In the genomic region with DNA sequence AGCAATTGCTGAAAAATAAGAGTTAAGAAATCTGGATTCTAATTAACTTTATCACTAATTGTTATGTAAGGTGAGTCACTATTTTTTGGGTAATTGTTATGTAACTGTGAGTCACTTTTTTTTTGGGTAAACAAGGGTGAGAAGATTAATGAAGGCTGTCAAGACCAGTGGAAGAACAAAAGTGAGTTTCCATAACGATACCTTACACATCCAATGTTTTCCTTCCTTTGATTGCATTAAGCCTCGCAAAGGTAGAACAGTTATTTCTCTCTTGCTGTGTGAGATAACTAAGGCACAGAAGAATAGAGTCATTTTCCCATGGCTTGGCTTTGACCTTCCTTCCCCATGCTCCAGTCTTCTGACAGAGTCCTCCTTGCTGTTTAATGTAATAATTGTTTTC, we compare ENCODE assay signal across 16 cellular contexts.
DNase-seq lines count a peak whose midpoint lies in the region; ATAC-seq and TF ChIP-seq lines count a peak whose summit lies in the region.
"Had no signal": no experiment of that assay in that cellular context is flagged by ENCODE, and none has a peak within 500 bp of the region (broad histone marks: within the 10 kb centered on the region; RNA-seq: fewer than 3 reads in every experiment).

No MANE protein-coding gene starts in this region.

- TF ChIP-seq POLR2A in breast epithelium (IDR thresholded peaks at IDR 0.05) (no peak), stomach (IDR thresholded peaks at IDR 0.05) (no peak)

- H3K4me3 ChIP-seq in breast epithelium = no peak overlapping the region
- H3K4me3 ChIP-seq in stomach = no peak overlapping the region
- H3K4me3 ChIP-seq: GM23248 had no signal

- no peaks in the 10 kb centered on the region for H3K36me3 Mint-ChIP-seq in MCF 10A (ENCODE audit: insufficient read depth, unreplicated experiment)
- no peaks in the 10 kb centered on the region for H3K36me3 Mint-ChIP-seq in natural killer cell treated with Interleukin-12 subunit alpha and Interleukin-12 subunit beta and Interleukin-15 and Interleukin-18, amount 100 ng/mL, for 72 hours

- H3K9me3 Mint-ChIP-seq in MCF 10A (ENCODE audit: unreplicated experiment) = no peaks in the 10 kb centered on the region
- no peaks in the 10 kb centered on the region for H3K9me3 Mint-ChIP-seq in natural killer cell treated with Interleukin-12 subunit alpha and Interleukin-12 subunit beta and Interleukin-15 and Interleukin-18, amount 100 ng/mL, for 72 hours
- H3K9me3 Mint-ChIP-seq: CD4-positive, alpha-beta T cell had no signal

- POLR2A ChIA-PET in MCF 10A (lab: Yijun Ruan, JAX) = interaction anchor here (0.7 to 1.2 kb wide), 4 partner anchors 10 to 300 kb away, joined by 3 to 5 read pairs (median 4); no protein-coding TSS in a partner anchor

- TF ChIP-seq EP300 in stomach (IDR thresholded peaks at IDR 0.05) = no peak

- CTCF ChIA-PET in MCF 10A (lab: Yijun Ruan, JAX) = interaction anchor here (1.2 kb wide), 1 partner anchor 22 kb away, joined by 3 read pairs; no protein-coding TSS in a partner anchor

- intact Hi-C loops in MCF 10A (cut with micrococcal nuclease) = no loop called here
- intact Hi-C loops in breast epithelium (cut with DNase I; ENCODE audit: low total_unique reads) = no loop called here
- intact Hi-C loops in stomach (cut with DNase I; ENCODE audit: low total_unique reads) = no loop called here

- DNase-seq in MCF 10A (ENCODE audit: unreplicated experiment) = peak; percentile 38
- no peak for DNase-seq in breast epithelium (ENCODE audit: low spot score in 2 of 2)
- peak; percentile 28 for DNase-seq in astrocyte of the hippocampus (ENCODE audit: low read depth, low spot score)
- DNase-seq in Kasumi-1 (lab: John Stamatoyannopoulos, UW) = no peak
- no peak for DNase-seq in natural killer cell treated with Interleukin-12 subunit alpha and Interleukin-12 subunit beta and Interleukin-15 and Interleukin-18, amount 100 ng/mL, for 72 hours (ENCODE audit: low spot score)
- DNase-seq in OCI-M2 (lab: John Stamatoyannopoulos, UW; ENCODE audit: unreplicated experiment) = no peak
- no peak for DNase-seq in stomach
- DNase-seq: 8988T; C1 segment of cervical spinal cord; Calu3; CD4-positive, alpha-beta T cell; DMS 273 treated with DMSO at 0.1 percent for 48 hours; GM23248 had no signal

- H3K27me3 Mint-ChIP-seq in MCF 10A (ENCODE audit: insufficient read depth, unreplicated experiment) = no peaks in the 10 kb centered on the region
- peaks cover 5 to 17% of the 10 kb centered on the region in 2 donors for H3K27me3 Mint-ChIP-seq in natural killer cell treated with Interleukin-12 subunit alpha and Interleukin-12 subunit beta and Interleukin-15 and Interleukin-18, amount 100 ng/mL, for 72 hours
- H3K27me3 Mint-ChIP-seq: B cell; CD4-positive, alpha-beta T cell had no signal

- H3K9me3 ChIP-seq in breast epithelium = no peaks in the 10 kb centered on the region
- H3K9me3 ChIP-seq in stomach = no peaks in the 10 kb centered on the region

- no peaks in the 10 kb centered on the region for H3K36me3 ChIP-seq in breast epithelium
- H3K36me3 ChIP-seq in stomach = no peaks in the 10 kb centered on the region

- H3K27ac Mint-ChIP-seq in MCF 10A (ENCODE audit: low read depth, unreplicated experiment) = no peak overlapping the region
- H3K27ac Mint-ChIP-seq in natural killer cell treated with Interleukin-12 subunit alpha and Interleukin-12 subunit beta and Interleukin-15 and Interleukin-18, amount 100 ng/mL, for 72 hours = no peak overlapping the region
- H3K27ac Mint-ChIP-seq: B cell; CD4-positive, alpha-beta T cell had no signal

- peaks cover 23% of the 10 kb centered on the region for H3K4me1 Mint-ChIP-seq in MCF 10A (ENCODE audit: insufficient read depth, unreplicated experiment)
- H3K4me1 Mint-ChIP-seq in natural killer cell treated with Interleukin-12 subunit alpha and Interleukin-12 subunit beta and Interleukin-15 and Interleukin-18, amount 100 ng/mL, for 72 hours (ENCODE audit: low read depth in 2 of 2) = no peaks in the 10 kb centered on the region
- H3K4me1 Mint-ChIP-seq: B cell had no signal

- H3K4me1 ChIP-seq in breast epithelium (no peaks in the 10 kb centered on the region), stomach (no peaks in the 10 kb centered on the region)

- TF ChIP-seq CTCF in MCF 10A (IDR thresholded peaks at IDR 0.05; ENCODE audit: unreplicated experiment) (no peak), breast epithelium (IDR thresholded peaks at IDR 0.05) (no peak), stomach (IDR thresholded peaks at IDR 0.05) (no peak)

- no TSS peak for BruUV-seq in MCF 10A (replicated peaks; lab: Mats Ljungman, UMichigan)

- no peak overlapping the region for H3K4me3 Mint-ChIP-seq in MCF 10A (ENCODE audit: unreplicated experiment)
- no peak overlapping the region for H3K4me3 Mint-ChIP-seq in natural killer cell treated with Interleukin-12 subunit alpha and Interleukin-12 subunit beta and Interleukin-15 and Interleukin-18, amount 100 ng/mL, for 72 hours
- H3K4me3 Mint-ChIP-seq: B cell; CD4-positive, alpha-beta T cell had no signal

- H3K27ac ChIP-seq in breast epithelium = no peak overlapping the region
- H3K27ac ChIP-seq in stomach = no peak overlapping the region
- H3K27ac ChIP-seq: HL-60 had no signal

- peak; percentile 83 for ATAC-seq in esophagus mucosa
- no peak for ATAC-seq in natural killer cell treated with Interleukin-12 subunit alpha and Interleukin-12 subunit beta and Interleukin-15 and Interleukin-18, amount 100 ng/mL, for 72 hours

- 27 to 48% (median 39%) methylated on average over 2 of the region's 2 CpGs for WGBS in stomach, 5 donors

- H3K27me3 ChIP-seq in breast epithelium (no peaks in the 10 kb centered on the region), stomach (no peaks in the 10 kb centered on the region)

Comparison
In these comparisons a context has a peak if more than half of its experiments do, and no peak if none do; other contexts are left out.
1. DNase-seq: peak in MCF 10A (single experiment) and astrocyte of the hippocampus (single experiment); none in breast epithelium (0 of 2), Kasumi-1 (0 of 2), natural killer cell treated with Interleukin-12 subunit alpha and Interleukin-12 subunit beta and Interleukin-15 and Interleukin-18, amount 100 ng/mL, for 72 hours (single experiment), OCI-M2 (single experiment) and stomach (single experiment).